In genomic region chr21:20999567-21000169, GRCh38 we compare ENCODE assay signal across 8 cellular contexts. TPM values are rescaled to one million over a fixed set of nuclear protein-coding genes. Genes with fewer than 3 reads are reported as not detected.
DNase-seq lines count a peak whose midpoint lies in the region; TF ChIP-seq lines count a peak whose summit lies in the region.

No MANE protein-coding gene starts in this region.

- no peaks in the 10 kb centered on the region for H3K36me3 ChIP-seq in CD8-positive, alpha-beta memory T cell (ENCODE audit: insufficient read depth, low read length)

- TF ChIP-seq CTCF in RWPE1 (conservative IDR thresholded peaks at IDR 0.05; ENCODE audit: low read depth) (peak; percentile 49), cardiac fibroblast (IDR thresholded peaks at IDR 0.05; ENCODE audit: low read depth, low read length) (peak; percentile 85)

- peaks cover 0 to 13% (median 9%) of the 10 kb centered on the region in 3 donors for H3K4me1 Mint-ChIP-seq in CD8-positive, alpha-beta memory T cell

- peaks cover 0 to 1% (median 0%) of the 10 kb centered on the region in 5 donors for H3K9me3 Mint-ChIP-seq in CD8-positive, alpha-beta memory T cell

- H3K9me3 ChIP-seq in CD8-positive, alpha-beta memory T cell (ENCODE audit: low read length): no peaks in the 10 kb centered on the region

- H3K4me3 ChIP-seq in cardiac fibroblast (replicated peaks in 1 of 2; ENCODE audit: low read depth in 2 of 2, low read length in 2 of 2): no peak overlapping the region
- H3K4me3 ChIP-seq in CD8-positive, alpha-beta memory T cell (ENCODE audit: low read length): no peak overlapping the region

- DNase-seq in NCI-H510A treated with DMSO at 0.1 percent for 48 hours (lab: John Stamatoyannopoulos, UW) (peak; percentile 31), NCI-H510A (lab: John Stamatoyannopoulos, UW) (no peak), HuH-7 (ENCODE audit: low spot score) (peak; percentile 61), RWPE1 (ENCODE audit: low spot score) (peak; percentile 23), cardiac fibroblast (ENCODE audit: low read depth in 2 of 2) (peak; percentile 69 to 74), kidney tubule cell (ENCODE audit: low spot score) (peak; percentile 33), substantia nigra (lab: John Stamatoyannopoulos, UW) (peak in 38 of 49 donors; percentile 2 to 74 (median 36))
- no peak for DNase-seq in CD8-positive, alpha-beta memory T cell

- H3K27ac ChIP-seq in RWPE1 (no peak overlapping the region), substantia nigra (ENCODE audit: low read depth, low read length, poor library complexity, severe bottlenecking) (peak overlapping the region; percentile 22)
- no peak overlapping the region for H3K27ac ChIP-seq in CD8-positive, alpha-beta memory T cell (ENCODE audit: low read depth, low read length)

- H3K4me1 ChIP-seq in CD8-positive, alpha-beta memory T cell (ENCODE audit: insufficient read depth, low read length): no peaks in the 10 kb centered on the region

- peak overlapping the region in 1 of 7 donors; percentile 32 for H3K4me3 Mint-ChIP-seq in CD8-positive, alpha-beta memory T cell

- CTCF ChIA-PET in RWPE1 (lab: Yijun Ruan, JAX): interaction anchor here (0.5 to 0.8 kb wide), 4 partner anchors 294 to 922 kb away, joined by 3 to 6 read pairs (median 3); no protein-coding TSS in a partner anchor
- CTCF ChIA-PET in CD8-positive, alpha-beta memory T cell (lab: Charles Lee): no interaction called here

- H3K36me3 Mint-ChIP-seq in CD8-positive, alpha-beta memory T cell: no peaks in the 10 kb centered on the region

- H3K27ac Mint-ChIP-seq in CD8-positive, alpha-beta memory T cell: no peak overlapping the region

- H3K27me3 Mint-ChIP-seq in CD8-positive, alpha-beta memory T cell: peaks cover 10 to 25% of the 10 kb centered on the region in 2 donors

- H3K27me3 ChIP-seq in CD8-positive, alpha-beta memory T cell (ENCODE audit: insufficient read depth, low read length, poor library complexity, severe bottlenecking): no peaks in the 10 kb centered on the region

- POLR2A ChIA-PET in RWPE1 (lab: Yijun Ruan, JAX; ENCODE audit: low non-redundant PET): no interaction called here
- POLR2A ChIA-PET in CD8-positive, alpha-beta memory T cell (lab: Charles Lee): no interaction called here

RNA-seq across cellular contexts. Expression of gene NCAM2, which starts 1.5 kb away (rescaled TPM):
- not detected for total RNA-seq in CD8-positive, alpha-beta memory T cell
- not detected for polyA plus RNA-seq in CD8-positive, alpha-beta memory T cell

Comparison
In these comparisons a context has a peak if more than half of its experiments do, and no peak if none do; other contexts are left out.
1. DNase-seq: peak in NCI-H510A treated with DMSO at 0.1 percent for 48 hours (single experiment), HuH-7 (single experiment), RWPE1 (single experiment), cardiac fibroblast (2 of 2), kidney tubule cell (single experiment) and substantia nigra (38 of 49); none in NCI-H510A (single experiment) and CD8-positive, alpha-beta memory T cell (0 of 5).